18 cellular contexts compared by ENCODE assay signal in genomic region chr2:33011406-33011805, GRCh38.
"Had no signal": no experiment of that assay in that cellular context is flagged by ENCODE, and none has a peak within 500 bp of the region (broad histone marks: within the 10 kb centered on the region; RNA-seq: fewer than 3 reads in every experiment).

No MANE protein-coding gene starts in this region.

- H3K4me3 Mint-ChIP-seq: mesothelial cell of epicardium; naive B cell; nephron; stimulated activated effector memory CD8-positive, alpha-beta T cell treated with anti-CD3 and anti-CD28 coated beads, Interleukin-12 subunit alpha, Interleukin-12 subunit beta, amount 100 ng/mL, for 72 hours; type B pancreatic cell had no signal

- ATAC-seq: mucosa of descending colon; psoas muscle; right cardiac atrium; stimulated activated effector memory CD8-positive, alpha-beta T cell treated with anti-CD3 and anti-CD28 coated beads, Interleukin-12 subunit alpha, Interleukin-12 subunit beta, amount 100 ng/mL, for 72 hours; stimulated activated naive CD8-positive, alpha-beta T cell treated with anti-CD3 and anti-CD28 coated beads, Interleukin-15, Interleukin-2, amounts not matched to agents 100 U/mL and 50 U/mL, for 24 hours had no signal

- H3K4me1 ChIP-seq: testis had no signal

- H3K27ac Mint-ChIP-seq: mesothelial cell of epicardium; stimulated activated effector memory CD8-positive, alpha-beta T cell treated with anti-CD3 and anti-CD28 coated beads, Interleukin-12 subunit alpha, Interleukin-12 subunit beta, amount 100 ng/mL, for 72 hours; type B pancreatic cell had no signal

- H3K27me3 Mint-ChIP-seq: type B pancreatic cell had no signal

- H3K36me3 Mint-ChIP-seq: mesothelial cell of epicardium; naive B cell; stimulated activated effector memory CD8-positive, alpha-beta T cell treated with anti-CD3 and anti-CD28 coated beads, Interleukin-12 subunit alpha, Interleukin-12 subunit beta, amount 100 ng/mL, for 72 hours had no signal

- H3K27ac ChIP-seq: coronary artery, ovary, psoas muscle, sigmoid colon, testis, tibial artery had no signal

- H3K27me3 ChIP-seq: ovary, sigmoid colon, testis, tibial artery had no signal

- H3K4me3 ChIP-seq: coronary artery, mucosa of descending colon, ovary, psoas muscle, sigmoid colon, testis, tibial artery had no signal

- H3K9me3 ChIP-seq: mucosa of descending colon, ovary, psoas muscle, sigmoid colon, testis, tibial artery had no signal

- H3K9me3 Mint-ChIP-seq: naive B cell; nephron; stimulated activated effector memory CD8-positive, alpha-beta T cell treated with anti-CD3 and anti-CD28 coated beads, Interleukin-12 subunit alpha, Interleukin-12 subunit beta, amount 100 ng/mL, for 72 hours had no signal

- H3K4me1 Mint-ChIP-seq: naive B cell; stimulated activated effector memory CD8-positive, alpha-beta T cell treated with anti-CD3 and anti-CD28 coated beads, Interleukin-12 subunit alpha, Interleukin-12 subunit beta, amount 100 ng/mL, for 72 hours had no signal

- H3K36me3 ChIP-seq: ovary, sigmoid colon, tibial artery had no signal

- DNase-seq: effector memory CD4-positive, alpha-beta T cell; mucosa of descending colon; naive B cell; ovary; posterior cingulate gyrus; psoas muscle; right cardiac atrium; sigmoid colon; stimulated activated CD4-positive, alpha-beta T cell treated with anti-CD3 and anti-CD28 coated beads, Interleukin-2, amount 100 ng/mL, for 24 hours; stimulated activated CD4-positive, alpha-beta T cell treated with anti-CD3 and anti-CD28 coated beads, Interleukin-4, amount 100 ng/mL, for 24 hours; stimulated activated naive CD8-positive, alpha-beta T cell treated with anti-CD3 and anti-CD28 coated beads, Interleukin-15, Interleukin-2, amounts not matched to agents 100 U/mL and 50 U/mL, for 24 hours; testis; tibial artery had no signal
